20 cellular contexts compared by ENCODE assay signal in the genomic region with DNA sequence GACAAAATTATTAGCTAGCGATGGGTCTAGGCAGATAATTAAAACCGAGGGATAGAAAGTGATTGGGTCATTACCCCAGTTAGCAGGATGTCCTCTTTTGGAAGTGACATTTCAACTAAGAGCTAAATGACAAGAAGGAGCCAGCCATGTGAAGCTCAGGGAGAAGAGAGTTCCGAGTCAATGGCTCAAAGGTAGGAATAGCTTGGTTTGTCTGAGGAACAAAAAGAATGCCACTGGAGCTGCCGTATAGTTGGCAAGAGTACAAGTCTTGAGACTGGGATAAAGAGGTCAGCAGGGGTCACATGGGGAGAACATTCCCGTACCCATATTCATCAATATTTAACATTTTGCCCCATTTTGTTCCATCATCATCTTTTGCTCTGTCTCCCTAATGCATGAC.
"Had no signal": no experiment of that assay in that cellular context is flagged by ENCODE, and none has a peak within 500 bp of the region (broad histone marks: within the 10 kb centered on the region; RNA-seq: fewer than 3 reads in every experiment).

No MANE protein-coding gene starts in this region.

- DNase-seq: effector memory CD4-positive, alpha-beta T cell; foreskin keratinocyte; immature natural killer cell; left cardiac atrium; left ventricle myocardium inferior; lower lobe of right lung; natural killer cell; posterior cingulate gyrus; sigmoid colon; stimulated activated CD4-positive, alpha-beta T cell treated with anti-CD3 and anti-CD28 coated beads, Interleukin-2, amount 100 ng/mL, for 24 hours; stimulated activated CD4-positive, alpha-beta T cell treated with anti-CD3 and anti-CD28 coated beads, Interleukin-4, amount 100 ng/mL, for 4 hours; stimulated activated naive B cell treated with anti-CD40 and anti-IgM and Interleukin-4, amounts not matched to agents 10 μg/mL and 1 μg/mL and 100 μg/mL, for 72 hours; stimulated activated naive CD8-positive, alpha-beta T cell treated with anti-CD3 and anti-CD28 coated beads, Interleukin-15, amount 100 ng/mL, for 72 hours; transverse colon had no signal

- H3K4me3 ChIP-seq: left ventricle myocardium inferior, lower lobe of right lung, right atrium auricular region, sigmoid colon, skin epidermis, thoracic aorta, transverse colon had no signal

- H3K4me1 Mint-ChIP-seq: mesothelial cell of epicardium had no signal

- FAIRE-seq: keratinocyte had no signal

- H3K27me3 ChIP-seq: foreskin keratinocyte, right atrium auricular region, sigmoid colon, transverse colon had no signal

- H3K36me3 Mint-ChIP-seq: memory B cell; mesothelial cell of epicardium; natural killer cell; stimulated activated naive B cell treated with anti-CD40 and anti-IgM and Interleukin-4, amounts not matched to agents 10 μg/mL and 1 μg/mL and 100 μg/mL, for 72 hours had no signal

- H3K36me3 ChIP-seq: lower lobe of right lung, right atrium auricular region, sigmoid colon, thoracic aorta, transverse colon had no signal

- H3K27ac Mint-ChIP-seq: mesothelial cell of epicardium; natural killer cell; stimulated activated naive B cell treated with anti-CD40 and anti-IgM and Interleukin-4, amounts not matched to agents 10 μg/mL and 1 μg/mL and 100 μg/mL, for 72 hours; stimulated activated naive CD8-positive, alpha-beta T cell treated with anti-CD3 and anti-CD28 coated beads, Interleukin-15, amount 100 ng/mL, for 72 hours had no signal

- H3K27me3 Mint-ChIP-seq: memory B cell; stimulated activated naive B cell treated with anti-CD40 and anti-IgM and Interleukin-4, amounts not matched to agents 10 μg/mL and 1 μg/mL and 100 μg/mL, for 72 hours; stimulated activated naive CD8-positive, alpha-beta T cell treated with anti-CD3 and anti-CD28 coated beads, Interleukin-15, amount 100 ng/mL, for 72 hours had no signal

- ATAC-seq: foreskin keratinocyte; lower lobe of right lung; natural killer cell; stimulated activated naive B cell treated with anti-CD40 and anti-IgM and Interleukin-4, amounts not matched to agents 10 μg/mL and 1 μg/mL and 100 μg/mL, for 72 hours; stimulated activated naive CD8-positive, alpha-beta T cell treated with anti-CD3 and anti-CD28 coated beads, Interleukin-15, amount 100 ng/mL, for 72 hours had no signal

- H3K4me1 ChIP-seq: foreskin keratinocyte, sigmoid colon, transverse colon had no signal

- H3K27ac ChIP-seq: foreskin keratinocyte, left ventricle myocardium inferior, lower lobe of right lung, right atrium auricular region, sigmoid colon, thoracic aorta, transverse colon had no signal

- H3K9me3 ChIP-seq: left ventricle myocardium inferior, lower lobe of right lung, right atrium auricular region, sigmoid colon, thoracic aorta, transverse colon had no signal

- H3K9me3 Mint-ChIP-seq: immature natural killer cell; memory B cell; mesothelial cell of epicardium; natural killer cell; stimulated activated naive B cell treated with anti-CD40 and anti-IgM and Interleukin-4, amounts not matched to agents 10 μg/mL and 1 μg/mL and 100 μg/mL, for 72 hours; stimulated activated naive CD8-positive, alpha-beta T cell treated with anti-CD3 and anti-CD28 coated beads, Interleukin-15, amount 100 ng/mL, for 72 hours had no signal

- H3K4me3 Mint-ChIP-seq: immature natural killer cell; memory B cell; mesothelial cell of epicardium; natural killer cell; stimulated activated naive B cell treated with anti-CD40 and anti-IgM and Interleukin-4, amounts not matched to agents 10 μg/mL and 1 μg/mL and 100 μg/mL, for 72 hours; stimulated activated naive CD8-positive, alpha-beta T cell treated with anti-CD3 and anti-CD28 coated beads, Interleukin-15, amount 100 ng/mL, for 72 hours had no signal
